Comparison of ENCODE assay signal across 1 cellular context in genomic region chr5:88888799-88889164, GRCh38.
TF ChIP-seq lines count a peak whose summit lies in the region.

No MANE protein-coding gene starts in this region.

TF ChIP-seq in GM23338, 12 proteins besides CTCF, POLR2A, EP300 and RAD21 (continued from another document):
- TF ChIP-seq, protein P1, sequence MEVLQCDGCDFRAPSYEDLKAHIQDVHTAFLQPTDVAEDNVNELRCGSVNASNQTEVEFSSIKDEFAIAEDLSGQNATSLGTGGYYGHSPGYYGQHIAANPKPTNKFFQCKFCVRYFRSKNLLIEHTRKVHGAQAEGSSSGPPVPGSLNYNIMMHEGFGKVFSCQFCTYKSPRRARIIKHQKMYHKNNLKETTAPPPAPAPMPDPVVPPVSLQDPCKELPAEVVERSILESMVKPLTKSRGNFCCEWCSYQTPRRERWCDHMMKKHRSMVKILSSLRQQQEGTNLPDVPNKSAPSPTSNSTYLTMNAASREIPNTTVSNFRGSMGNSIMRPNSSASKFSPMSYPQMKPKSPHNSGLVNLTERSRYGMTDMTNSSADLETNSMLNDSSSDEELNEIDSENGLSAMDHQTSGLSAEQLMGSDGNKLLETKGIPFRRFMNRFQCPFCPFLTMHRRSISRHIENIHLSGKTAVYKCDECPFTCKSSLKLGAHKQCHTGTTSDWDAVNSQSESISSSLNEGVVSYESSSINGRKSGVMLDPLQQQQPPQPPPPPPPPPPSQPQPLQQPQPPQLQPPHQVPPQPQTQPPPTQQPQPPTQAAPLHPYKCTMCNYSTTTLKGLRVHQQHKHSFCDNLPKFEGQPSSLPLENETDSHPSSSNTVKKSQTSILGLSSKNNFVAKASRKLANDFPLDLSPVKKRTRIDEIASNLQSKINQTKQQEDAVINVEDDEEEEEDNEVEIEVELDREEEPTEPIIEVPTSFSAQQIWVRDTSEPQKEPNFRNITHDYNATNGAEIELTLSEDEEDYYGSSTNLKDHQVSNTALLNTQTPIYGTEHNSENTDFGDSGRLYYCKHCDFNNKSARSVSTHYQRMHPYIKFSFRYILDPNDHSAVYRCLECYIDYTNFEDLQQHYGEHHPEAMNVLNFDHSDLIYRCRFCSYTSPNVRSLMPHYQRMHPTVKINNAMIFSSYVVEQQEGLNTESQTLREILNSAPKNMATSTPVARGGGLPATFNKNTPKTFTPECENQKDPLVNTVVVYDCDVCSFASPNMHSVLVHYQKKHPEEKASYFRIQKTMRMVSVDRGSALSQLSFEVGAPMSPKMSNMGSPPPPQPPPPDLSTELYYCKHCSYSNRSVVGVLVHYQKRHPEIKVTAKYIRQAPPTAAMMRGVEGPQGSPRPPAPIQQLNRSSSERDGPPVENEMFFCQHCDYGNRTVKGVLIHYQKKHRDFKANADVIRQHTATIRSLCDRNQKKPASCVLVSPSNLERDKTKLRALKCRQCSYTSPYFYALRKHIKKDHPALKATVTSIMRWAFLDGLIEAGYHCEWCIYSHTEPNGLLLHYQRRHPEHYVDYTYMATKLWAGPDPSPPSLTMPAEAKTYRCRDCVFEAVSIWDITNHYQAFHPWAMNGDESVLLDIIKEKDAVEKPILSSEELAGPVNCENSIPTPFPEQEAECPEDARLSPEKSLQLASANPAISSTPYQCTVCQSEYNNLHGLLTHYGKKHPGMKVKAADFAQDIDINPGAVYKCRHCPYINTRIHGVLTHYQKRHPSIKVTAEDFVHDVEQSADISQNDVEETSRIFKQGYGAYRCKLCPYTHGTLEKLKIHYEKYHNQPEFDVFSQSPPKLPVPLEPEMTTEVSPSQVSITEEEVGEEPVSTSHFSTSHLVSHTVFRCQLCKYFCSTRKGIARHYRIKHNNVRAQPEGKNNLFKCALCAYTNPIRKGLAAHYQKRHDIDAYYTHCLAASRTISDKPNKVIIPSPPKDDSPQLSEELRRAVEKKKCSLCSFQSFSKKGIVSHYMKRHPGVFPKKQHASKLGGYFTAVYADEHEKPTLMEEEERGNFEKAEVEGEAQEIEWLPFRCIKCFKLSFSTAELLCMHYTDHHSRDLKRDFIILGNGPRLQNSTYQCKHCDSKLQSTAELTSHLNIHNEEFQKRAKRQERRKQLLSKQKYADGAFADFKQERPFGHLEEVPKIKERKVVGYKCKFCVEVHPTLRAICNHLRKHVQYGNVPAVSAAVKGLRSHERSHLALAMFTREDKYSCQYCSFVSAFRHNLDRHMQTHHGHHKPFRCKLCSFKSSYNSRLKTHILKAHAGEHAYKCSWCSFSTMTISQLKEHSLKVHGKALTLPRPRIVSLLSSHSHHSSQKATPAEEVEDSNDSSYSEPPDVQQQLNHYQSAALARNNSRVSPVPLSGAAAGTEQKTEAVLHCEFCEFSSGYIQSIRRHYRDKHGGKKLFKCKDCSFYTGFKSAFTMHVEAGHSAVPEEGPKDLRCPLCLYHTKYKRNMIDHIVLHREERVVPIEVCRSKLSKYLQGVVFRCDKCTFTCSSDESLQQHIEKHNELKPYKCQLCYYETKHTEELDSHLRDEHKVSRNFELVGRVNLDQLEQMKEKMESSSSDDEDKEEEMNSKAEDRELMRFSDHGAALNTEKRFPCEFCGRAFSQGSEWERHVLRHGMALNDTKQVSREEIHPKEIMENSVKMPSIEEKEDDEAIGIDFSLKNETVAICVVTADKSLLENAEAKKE (CRISPR knock-in tag; IDR thresholded peaks at IDR 0.05): no peak
- TF ChIP-seq NANOG (IDR thresholded peaks at IDR 0.05; ENCODE audit: borderline replicate concordance) (no peak), EZH2 (IDR thresholded peaks at IDR 0.05; ENCODE audit: low read depth, unreplicated experiment) (no peak), ZNF114 (CRISPR knock-in tag; IDR thresholded peaks at IDR 0.05) (no peak), POLR2AphosphoS5 (IDR thresholded peaks at IDR 0.05; ENCODE audit: low read depth) (no peak)
TF ChIP-seq in GM23338: peak in this region for 0.
